Comparison of ENCODE assay signal across 8 cellular contexts in genomic region chrX:373641-374471, GRCh38. TPM values are rescaled to one million over a fixed set of nuclear protein-coding genes. Genes with fewer than 3 reads are reported as not detected.
DNase-seq lines count a peak whose midpoint lies in the region; ATAC-seq and TF ChIP-seq lines count a peak whose summit lies in the region.

No MANE protein-coding gene starts in this region.

- no peak overlapping the region for H2BK5ac ChIP-seq in mesenchymal stem cell (ENCODE audit: low read depth, low read length, poor library complexity, severe bottlenecking)

- H3K4ac ChIP-seq in mesenchymal stem cell (ENCODE audit: low read depth in 1 of 2, low read length in 2 of 2): no peak overlapping the region

- H3K4me2 ChIP-seq in OCI-LY1 (ENCODE audit: low read length): peak overlapping the region; percentile 74
- H3K4me2 ChIP-seq in mesenchymal stem cell (ENCODE audit: low read length, poor library complexity, severe bottlenecking): peak overlapping the region; percentile 98

- peak overlapping the region; percentile 21 for H4K91ac ChIP-seq in mesenchymal stem cell (ENCODE audit: low read length)

- DNase-seq in AG08395 (ENCODE audit: low spot score): peak; percentile 35
- peak; percentile 31 for DNase-seq in choroid plexus epithelial cell (ENCODE audit: low read depth)
- peak; percentile 42 for DNase-seq in mesenchymal stem cell
- no peak for DNase-seq in NAMALWA (ENCODE audit: low spot score)
- DNase-seq in stimulated activated naive CD4-positive, alpha-beta T cell treated with Interleukin-2 at 50 U/mL for 16 hours (lab: John Stamatoyannopoulos, UW): no peak

- H3K79me2 ChIP-seq in OCI-LY1 (ENCODE audit: insufficient read depth, low read length): no peaks in the 10 kb centered on the region; the same call in 1 of the 2 replicates

- H2BK12ac ChIP-seq in mesenchymal stem cell (ENCODE audit: low read length in 2 of 2): no peak overlapping the region

- H3K9me2 ChIP-seq in OCI-LY1 (ENCODE audit: low read depth, low read length): no peaks in the 10 kb centered on the region

- H2BK120ac ChIP-seq in mesenchymal stem cell (ENCODE audit: low read depth, low read length): no peak overlapping the region

- H3K9ac ChIP-seq in OCI-LY1 (ENCODE audit: low read length) (peak overlapping the region; percentile 90), mesenchymal stem cell (ENCODE audit: low read length) (no peak overlapping the region)

- no peak overlapping the region for H2BK15ac ChIP-seq in mesenchymal stem cell (ENCODE audit: low read depth, poor library complexity, severe bottlenecking)

- H3F3A ChIP-seq in OCI-LY1 (ENCODE audit: insufficient read depth, low read length): no peaks in the 10 kb centered on the region

- peaks cover 5% of the 10 kb centered on the region; the same call in 1 of the 2 replicates for H3K27me3 ChIP-seq in OCI-LY1 (ENCODE audit: insufficient read depth, low read length)
- H3K27me3 ChIP-seq in mesenchymal stem cell (ENCODE audit: control insufficient read depth in 1 of 2, insufficient read depth in 1 of 2, low read length in 2 of 2): peaks cover 36 to 48% of the 10 kb centered on the region in 2 experiments
- H3K27me3 ChIP-seq in thymus (ENCODE audit: control insufficient read depth, insufficient read depth): peaks cover 6% of the 10 kb centered on the region

- no peak overlapping the region for H4K8ac ChIP-seq in mesenchymal stem cell (ENCODE audit: low read length)

- no peaks in the 10 kb centered on the region for H3K36me3 ChIP-seq in OCI-LY1 (ENCODE audit: insufficient read depth, low read length)
- peaks cover 0 to 17% of the 10 kb centered on the region in 2 experiments for H3K36me3 ChIP-seq in mesenchymal stem cell (ENCODE audit: control insufficient read depth in 1 of 2, insufficient read depth in 2 of 2, low read depth in 1 of 2, low read length in 2 of 2)
- peaks cover 2% of the 10 kb centered on the region for H3K36me3 ChIP-seq in thymus (ENCODE audit: control insufficient read depth, insufficient read depth)

- no peak overlapping the region for H3K18ac ChIP-seq in mesenchymal stem cell (ENCODE audit: low read depth in 1 of 2, low read length in 2 of 2)

- no peak overlapping the region for H3K14ac ChIP-seq in mesenchymal stem cell (ENCODE audit: low read length in 2 of 2)

- peaks cover 55% of the 10 kb centered on the region for H3K79me1 ChIP-seq in mesenchymal stem cell (replicated peaks; ENCODE audit: low read length, poor library complexity, severe bottlenecking)

- no peak overlapping the region for H3K27ac ChIP-seq in OCI-LY1 (ENCODE audit: low read depth, low read length, poor library complexity, severe bottlenecking)
- no peak overlapping the region for H3K27ac ChIP-seq in mesenchymal stem cell (ENCODE audit: low read length, poor library complexity, severe bottlenecking)
- no peak overlapping the region for H3K27ac ChIP-seq in thymus (ENCODE audit: low read depth)

- no peak overlapping the region for H3K23ac ChIP-seq in mesenchymal stem cell (ENCODE audit: low read length in 2 of 2)

- H2AFZ ChIP-seq in OCI-LY1 (ENCODE audit: low read length) (no peak overlapping the region), mesenchymal stem cell (ENCODE audit: low read depth, low read length) (no peak overlapping the region)

- H3K9me3 ChIP-seq in OCI-LY1 (ENCODE audit: low read length): no peaks in the 10 kb centered on the region
- H3K9me3 ChIP-seq in mesenchymal stem cell (ENCODE audit: control insufficient read depth, low read length): no peaks in the 10 kb centered on the region
- no peaks in the 10 kb centered on the region for H3K9me3 ChIP-seq in thymus (ENCODE audit: control insufficient read depth)

- no peak for ATAC-seq in HG03378 (IDR thresholded peaks at IDR 0.05; ENCODE audit: unreplicated experiment)

- WGBS in mesenchymal stem cell: 1% methylated on average over 81 of the region's 93 CpGs
- under 1% methylated on average over 93 of the region's 93 CpGs for WGBS in thymus

- H4K20me1 ChIP-seq in OCI-LY1 (ENCODE audit: insufficient read depth, low read length): no peaks in the 10 kb centered on the region

- peaks cover 63% of the 10 kb centered on the region for H3K4me1 ChIP-seq in OCI-LY1 (ENCODE audit: insufficient read depth, low read length, severe bottlenecking)
- H3K4me1 ChIP-seq in mesenchymal stem cell (ENCODE audit: control insufficient read depth, insufficient read depth, low read depth, low read length): peaks cover 29% of the 10 kb centered on the region
- H3K4me1 ChIP-seq in thymus (ENCODE audit: control insufficient read depth, insufficient read depth, low read length): peaks cover 49% of the 10 kb centered on the region

- TF ChIP-seq CTCF in OCI-LY1 (IDR thresholded peaks at IDR 0.05; ENCODE audit: low read length) (no peak), choroid plexus epithelial cell (conservative IDR thresholded peaks at IDR 0.05; ENCODE audit: low read depth, low read length) (no peak)

- no peak overlapping the region for H2AK5ac ChIP-seq in mesenchymal stem cell (ENCODE audit: low read length, severe bottlenecking)

- H3K4me3 ChIP-seq in OCI-LY1 (ENCODE audit: low read depth, low read length, poor library complexity, severe bottlenecking) (peak overlapping the region; percentile 83), choroid plexus epithelial cell (ENCODE audit: low read depth, low read length) (peak overlapping the region; percentile 48), mesenchymal stem cell (ENCODE audit: insufficient read depth in 1 of 2, low read depth in 1 of 2, low read length in 2 of 2) (peak overlapping the region; percentile 57 to 68), thymus (ENCODE audit: low read length) (peak overlapping the region; percentile 79)

RNA-seq across cellular contexts. Expression of gene PPP2R3B, which starts 12.9 kb away (rescaled TPM):
- polyA plus RNA-seq in mesenchymal stem cell (2013, experiment 1 of 2): 6.5 TPM
- polyA plus RNA-seq in mesenchymal stem cell (2013, experiment 2 of 2): 6.4 TPM
- polyA plus RNA-seq in thymus: 88.5 TPM

RNA-seq across cellular contexts. Expression of gene GTPBP6, which starts 55.3 kb away (rescaled TPM):
- 29.7 TPM for polyA plus RNA-seq in mesenchymal stem cell (2013, experiment 1 of 2)
- polyA plus RNA-seq in mesenchymal stem cell (2013, experiment 2 of 2): 29.8 TPM
- polyA plus RNA-seq in thymus: 64.9 TPM

Comparison
In these comparisons a context has a peak if more than half of its experiments do, and no peak if none do; other contexts are left out.
1. DNase-seq: peak in AG08395 (single experiment), choroid plexus epithelial cell (single experiment) and mesenchymal stem cell (single experiment); none in NAMALWA (single experiment) and stimulated activated naive CD4-positive, alpha-beta T cell treated with Interleukin-2 at 50 U/mL for 16 hours (single experiment).
2. Peak in every context shown above with its lines, with median percentiles within 50 percentile points of each other: H3K4me3 ChIP-seq.